Comparison of ENCODE assay signal across 1 cellular context in genomic region chr20:50731055-50731929, GRCh38.
TF ChIP-seq lines count a peak whose summit lies in the region.

Gene PARD6B (plus strand): TSS chr20:50731580. CDS start chr20:50731787, 207 bp downstream.

TF ChIP-seq in K562, 482 proteins besides CTCF, POLR2A, EP300 and RAD21 (continued from another document and continues in another):
- peak; percentile 71 for TF ChIP-seq E2F1 (CRISPR knock-in tag; IDR thresholded peaks at IDR 0.05)
- TF ChIP-seq NONO (IDR thresholded peaks at IDR 0.05; ENCODE audit: low read depth in 2 of 2, low read length in 1 of 2) = peak; percentile 80 to 93; a peak in 3 of 4 replicates
- peak; percentile 56 for TF ChIP-seq U2AF1 (optimal IDR thresholded peaks at IDR 0.05; ENCODE audit: low read depth, low read length)
- TF ChIP-seq UBTF (IDR thresholded peaks at IDR 0.05; ENCODE audit: borderline replicate concordance in 1 of 2, low read depth in 2 of 2, low read length in 2 of 2) = peak; percentile 89 to 92
- peak; percentile 29 for TF ChIP-seq ASH1L (IDR thresholded peaks at IDR 0.05; ENCODE audit: borderline replicate concordance, low read depth, partially characterized antibody)
- TF ChIP-seq PRPF4 (IDR thresholded peaks at IDR 0.05; ENCODE audit: insufficient read depth, low read depth, low read length, poor library complexity, severe bottlenecking) = peak; percentile 48
- peak; percentile 68 for TF ChIP-seq SAFB (IDR thresholded peaks at IDR 0.05; ENCODE audit: borderline replicate concordance, low read depth, low read length)
- TF ChIP-seq RBM22 (IDR thresholded peaks at IDR 0.05; ENCODE audit: low read depth, low read length, poor library complexity, severe bottlenecking) = peak; percentile 69
- TF ChIP-seq TCF7 (IDR thresholded peaks at IDR 0.05; ENCODE audit: borderline replicate concordance) = 0 out of 2 replicates have a peak, but pooled peaks have one; percentile 82
- TF ChIP-seq SP1 (CRISPR knock-in tag; IDR thresholded peaks at IDR 0.05) = peak; percentile 98
- TF ChIP-seq KDM5B (IDR thresholded peaks at IDR 0.05; ENCODE audit: insufficient replicate concordance, low read depth, low read length) = peak; percentile 29
- peak; percentile 99 for TF ChIP-seq ZEB2 (IDR thresholded peaks at IDR 0.05)
- peak; percentile 67 to 76 for TF ChIP-seq MAZ (CRISPR knock-in tag; conservative IDR thresholded peaks at IDR 0.05 in 1 of 2, IDR thresholded peaks at IDR 0.05 in 1 of 2)
- peak; percentile 95 for TF ChIP-seq HMGN3 (IDR thresholded peaks at IDR 0.05; ENCODE audit: borderline replicate concordance, extremely low read depth, insufficient read length, low read depth, low read length)
- TF ChIP-seq SMC3 (conservative IDR thresholded peaks at IDR 0.05; ENCODE audit: insufficient read depth, low read depth, low read length) = no peak
- peak; percentile 52; the same call in 1 of the 2 replicates for TF ChIP-seq NCOA6 (IDR thresholded peaks at IDR 0.05)
- peak; percentile 71; the same call in 1 of the 2 replicates for TF ChIP-seq L3MBTL2 (IDR thresholded peaks at IDR 0.05)
- peak; percentile 73; the same call in 1 of the 2 replicates for TF ChIP-seq GABPB1 (CRISPR knock-in tag; IDR thresholded peaks at IDR 0.05)
- TF ChIP-seq RBFOX2 (IDR thresholded peaks at IDR 0.05; ENCODE audit: low read depth, low read length) = peak; percentile 91
- TF ChIP-seq ETV5 (CRISPR knock-in tag; IDR thresholded peaks at IDR 0.05; ENCODE audit: low read depth) = peak; percentile 84
- TF ChIP-seq CEBPB (tag; IDR thresholded peaks at IDR 0.05) = peak; percentile 96
- peak; percentile 87 for TF ChIP-seq ZBTB1 (CRISPR knock-in tag; IDR thresholded peaks at IDR 0.05; ENCODE audit: borderline replicate concordance, low read depth)
- no peak for TF ChIP-seq ATF1 (CRISPR knock-in tag; IDR thresholded peaks at IDR 0.05)
- peak; percentile 84 for TF ChIP-seq ATF1 (tag; IDR thresholded peaks at IDR 0.05)
- peak; percentile 12 to 78; a peak in 2 of 4 replicates for TF ChIP-seq SIN3A (IDR thresholded peaks at IDR 0.05; ENCODE audit: borderline replicate concordance in 2 of 2, control insufficient read depth in 1 of 2, low read depth in 2 of 2, low read length in 2 of 2)
- no peak for TF ChIP-seq NFATC3 (IDR thresholded peaks at IDR 0.05)
- TF ChIP-seq DMBX1 (CRISPR knock-in tag; IDR thresholded peaks at IDR 0.05; ENCODE audit: borderline replicate concordance) = peak; percentile 78
- TF ChIP-seq, protein P1, sequence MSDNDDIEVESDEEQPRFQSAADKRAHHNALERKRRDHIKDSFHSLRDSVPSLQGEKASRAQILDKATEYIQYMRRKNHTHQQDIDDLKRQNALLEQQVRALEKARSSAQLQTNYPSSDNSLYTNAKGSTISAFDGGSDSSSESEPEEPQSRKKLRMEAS (CRISPR knock-in tag; IDR thresholded peaks at IDR 0.05) = peak; percentile 88
- TF ChIP-seq ZNF282 (CRISPR knock-in tag; IDR thresholded peaks at IDR 0.05) = no peak
- TF ChIP-seq, protein P2, sequence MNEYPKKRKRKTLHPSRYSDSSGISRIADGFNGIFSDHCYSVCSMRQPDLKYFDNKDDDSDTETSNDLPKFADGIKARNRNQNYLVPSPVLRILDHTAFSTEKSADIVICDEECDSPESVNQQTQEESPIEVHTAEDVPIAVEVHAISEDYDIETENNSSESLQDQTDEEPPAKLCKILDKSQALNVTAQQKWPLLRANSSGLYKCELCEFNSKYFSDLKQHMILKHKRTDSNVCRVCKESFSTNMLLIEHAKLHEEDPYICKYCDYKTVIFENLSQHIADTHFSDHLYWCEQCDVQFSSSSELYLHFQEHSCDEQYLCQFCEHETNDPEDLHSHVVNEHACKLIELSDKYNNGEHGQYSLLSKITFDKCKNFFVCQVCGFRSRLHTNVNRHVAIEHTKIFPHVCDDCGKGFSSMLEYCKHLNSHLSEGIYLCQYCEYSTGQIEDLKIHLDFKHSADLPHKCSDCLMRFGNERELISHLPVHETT (CRISPR knock-in tag; conservative IDR thresholded peaks at IDR 0.05 in 1 of 2, IDR thresholded peaks at IDR 0.05 in 1 of 2) = peak in 1 of 2 experiments; percentile 71; a peak in 2 of 4 replicates
- no peak; the same call in none of the 2 replicates for TF ChIP-seq NFIC (IDR thresholded peaks at IDR 0.05)
- TF ChIP-seq EWSR1 (IDR thresholded peaks at IDR 0.05; ENCODE audit: borderline replicate concordance, low read depth, partially characterized antibody) = no peak
- TF ChIP-seq ZNF551 (CRISPR knock-in tag; IDR thresholded peaks at IDR 0.05) = no peak
- TF ChIP-seq, protein P3, sequence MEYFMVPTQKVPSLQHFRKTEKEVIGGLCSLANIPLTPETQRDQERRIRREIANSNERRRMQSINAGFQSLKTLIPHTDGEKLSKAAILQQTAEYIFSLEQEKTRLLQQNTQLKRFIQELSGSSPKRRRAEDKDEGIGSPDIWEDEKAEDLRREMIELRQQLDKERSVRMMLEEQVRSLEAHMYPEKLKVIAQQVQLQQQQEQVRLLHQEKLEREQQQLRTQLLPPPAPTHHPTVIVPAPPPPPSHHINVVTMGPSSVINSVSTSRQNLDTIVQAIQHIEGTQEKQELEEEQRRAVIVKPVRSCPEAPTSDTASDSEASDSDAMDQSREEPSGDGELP (CRISPR knock-in tag; IDR thresholded peaks at IDR 0.05; ENCODE audit: borderline replicate concordance) = peak; percentile 81
- TF ChIP-seq, protein P4, sequence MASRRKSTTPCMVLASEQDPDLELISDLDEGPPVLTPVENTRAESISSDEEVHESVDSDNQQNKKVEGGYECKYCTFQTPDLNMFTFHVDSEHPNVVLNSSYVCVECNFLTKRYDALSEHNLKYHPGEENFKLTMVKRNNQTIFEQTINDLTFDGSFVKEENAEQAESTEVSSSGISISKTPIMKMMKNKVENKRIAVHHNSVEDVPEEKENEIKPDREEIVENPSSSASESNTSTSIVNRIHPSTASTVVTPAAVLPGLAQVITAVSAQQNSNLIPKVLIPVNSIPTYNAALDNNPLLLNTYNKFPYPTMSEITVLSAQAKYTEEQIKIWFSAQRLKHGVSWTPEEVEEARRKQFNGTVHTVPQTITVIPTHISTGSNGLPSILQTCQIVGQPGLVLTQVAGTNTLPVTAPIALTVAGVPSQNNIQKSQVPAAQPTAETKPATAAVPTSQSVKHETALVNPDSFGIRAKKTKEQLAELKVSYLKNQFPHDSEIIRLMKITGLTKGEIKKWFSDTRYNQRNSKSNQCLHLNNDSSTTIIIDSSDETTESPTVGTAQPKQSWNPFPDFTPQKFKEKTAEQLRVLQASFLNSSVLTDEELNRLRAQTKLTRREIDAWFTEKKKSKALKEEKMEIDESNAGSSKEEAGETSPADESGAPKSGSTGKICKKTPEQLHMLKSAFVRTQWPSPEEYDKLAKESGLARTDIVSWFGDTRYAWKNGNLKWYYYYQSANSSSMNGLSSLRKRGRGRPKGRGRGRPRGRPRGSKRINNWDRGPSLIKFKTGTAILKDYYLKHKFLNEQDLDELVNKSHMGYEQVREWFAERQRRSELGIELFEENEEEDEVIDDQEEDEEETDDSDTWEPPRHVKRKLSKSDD (conservative IDR thresholded peaks at IDR 0.05; ENCODE audit: low read length) = no peak
- peak in 2 of 3 experiments; percentile 17 to 30 for TF ChIP-seq YY1 (IDR thresholded peaks at IDR 0.05; ENCODE audit: borderline replicate concordance in 1 of 3, control insufficient read depth in 1 of 3, extremely low read depth in 1 of 3, insufficient read depth in 3 of 3, insufficient read length in 1 of 3, insufficient replicate concordance in 2 of 3, low read depth in 1 of 3, low read length in 2 of 3)
- peak; percentile 70 for TF ChIP-seq RB1 (IDR thresholded peaks at IDR 0.05; ENCODE audit: low read depth)
- TF ChIP-seq POLR2B (IDR thresholded peaks at IDR 0.05; ENCODE audit: low read depth, partially characterized antibody) = peak; percentile 56
- TF ChIP-seq CHD2 (IDR thresholded peaks at IDR 0.05; ENCODE audit: low read depth, low read length) = peak; percentile 59
- peak; percentile 87; the same call in 1 of the 2 replicates for TF ChIP-seq KDM2B (CRISPR knock-in tag; IDR thresholded peaks at IDR 0.05)
- no peak for TF ChIP-seq NR4A1 (CRISPR knock-in tag; IDR thresholded peaks at IDR 0.05)
- peak; percentile 67; the same call in 1 of the 2 replicates for TF ChIP-seq NR4A1 (tag; IDR thresholded peaks at IDR 0.05)
- TF ChIP-seq SETDB1 (IDR thresholded peaks at IDR 0.05; ENCODE audit: low read length) = peak; percentile 21
- peak; percentile 100 for TF ChIP-seq EGR1 (conservative IDR thresholded peaks at IDR 0.05)
- TF ChIP-seq ZKSCAN1 (IDR thresholded peaks at IDR 0.05; ENCODE audit: low read depth, low read length) = peak; percentile 47; the same call in 1 of the 2 replicates
- peak; percentile 69; the same call in 1 of the 2 replicates for TF ChIP-seq POLR2AphosphoS5 (IDR thresholded peaks at IDR 0.05; ENCODE audit: control insufficient read depth, insufficient read depth, low read depth, low read length)
- peak; percentile 95 for TF ChIP-seq ZBTB2 (IDR thresholded peaks at IDR 0.05)
- TF ChIP-seq CTBP1 (IDR thresholded peaks at IDR 0.05; ENCODE audit: borderline replicate concordance) = peak; percentile 100
- TF ChIP-seq JUN (IDR thresholded peaks at IDR 0.05; ENCODE audit: borderline replicate concordance, low read depth, low read length) = 0 out of 2 replicates have a peak, but pooled peaks have one; percentile 30
- TF ChIP-seq JUN (CRISPR knock-in tag; IDR thresholded peaks at IDR 0.05; ENCODE audit: borderline replicate concordance) = no peak
- TF ChIP-seq RBBP5 (IDR thresholded peaks at IDR 0.05; ENCODE audit: borderline replicate concordance, insufficient read depth, low read length, poor library complexity, severe bottlenecking) = peak; percentile 76
- TF ChIP-seq FOXM1 (IDR thresholded peaks at IDR 0.05; ENCODE audit: low read depth) = no peak
- no peak for TF ChIP-seq FOXM1 (CRISPR knock-in tag; IDR thresholded peaks at IDR 0.05; ENCODE audit: low read depth)
- TF ChIP-seq ESRRA (IDR thresholded peaks at IDR 0.05; ENCODE audit: borderline replicate concordance, low read depth) = peak; percentile 80; the same call in 1 of the 2 replicates
- TF ChIP-seq NCOA2 (IDR thresholded peaks at IDR 0.05; ENCODE audit: partially characterized antibody in 2 of 2) = no peak
- TF ChIP-seq MLX (CRISPR knock-in tag; conservative IDR thresholded peaks at IDR 0.05) = no peak
- TF ChIP-seq KDM4B (IDR thresholded peaks at IDR 0.05; ENCODE audit: borderline replicate concordance in 2 of 2, low read depth in 1 of 2) = peak in 1 of 2 experiments; percentile 26; a peak in 1 of 4 replicates
- peak; percentile 61 for TF ChIP-seq FOS (IDR thresholded peaks at IDR 0.05; ENCODE audit: extremely low read depth, insufficient read length)
- TF ChIP-seq CEBPG (CRISPR knock-in tag; IDR thresholded peaks at IDR 0.05) = peak; percentile 92
- peak; percentile 70 to 82 for TF ChIP-seq CEBPG (tag; conservative IDR thresholded peaks at IDR 0.05 in 1 of 2, IDR thresholded peaks at IDR 0.05 in 1 of 2)
- TF ChIP-seq PHF8 (IDR thresholded peaks at IDR 0.05; ENCODE audit: borderline replicate concordance, low read length) = peak; percentile 69; the same call in 1 of the 2 replicates
- peak; percentile 60 for TF ChIP-seq BHLHE40 (IDR thresholded peaks at IDR 0.05; ENCODE audit: low read length)
- TF ChIP-seq RNF2 (IDR thresholded peaks at IDR 0.05) = no peak
- peak; percentile 66 for TF ChIP-seq SUPT5H (IDR thresholded peaks at IDR 0.05)
- peak; percentile 80 for TF ChIP-seq ZFX (CRISPR knock-in tag; IDR thresholded peaks at IDR 0.05)
- TF ChIP-seq PCBP1 (IDR thresholded peaks at IDR 0.05; ENCODE audit: low read depth, low read length, poor library complexity, severe bottlenecking) = peak; percentile 87
- peak in 1 of 2 experiments; percentile 19; a peak in 1 of 4 replicates for TF ChIP-seq TRIM24 (IDR thresholded peaks at IDR 0.05)
- no peak for TF ChIP-seq NR2C2 (CRISPR knock-in tag; IDR thresholded peaks at IDR 0.05)
- TF ChIP-seq NR2C2 (tag; IDR thresholded peaks at IDR 0.05) = peak; percentile 61; the same call in 1 of the 2 replicates
